14 cellular contexts compared by ENCODE assay signal in the genomic region with DNA sequence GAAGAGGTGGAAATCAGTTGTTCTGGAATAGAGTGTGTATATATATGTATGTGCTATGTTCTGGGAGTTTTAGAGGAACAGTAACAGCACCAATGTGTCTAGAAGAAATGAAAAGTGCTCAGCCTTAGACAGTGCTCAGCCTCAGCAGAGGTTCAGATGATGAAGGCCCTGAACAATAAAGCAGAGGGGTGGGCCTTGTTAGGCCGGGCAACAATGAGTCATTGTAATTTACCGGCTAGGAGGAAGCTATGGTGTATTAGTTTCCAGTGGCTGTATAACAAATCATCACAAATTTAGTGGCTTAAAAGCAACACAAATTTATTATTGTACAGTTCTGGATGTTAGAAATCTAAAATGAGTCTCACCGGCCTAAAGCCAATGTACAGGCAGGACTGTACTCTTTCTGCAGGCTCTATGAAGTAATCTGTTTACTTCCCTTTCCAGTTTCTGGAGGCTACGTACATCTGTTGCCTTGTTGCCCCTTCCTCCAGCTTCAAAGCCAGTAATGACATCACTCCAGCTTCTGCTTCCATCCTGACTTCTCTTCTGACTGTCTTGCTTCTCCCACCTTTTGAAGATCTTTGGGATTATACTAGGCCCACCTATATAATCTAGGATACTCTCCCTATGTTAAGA.
DNase-seq lines count a peak whose midpoint lies in the region; ATAC-seq and TF ChIP-seq lines count a peak whose summit lies in the region.
"Had no signal": no experiment of that assay in that cellular context is flagged by ENCODE, and none has a peak within 500 bp of the region (broad histone marks: within the 10 kb centered on the region; RNA-seq: fewer than 3 reads in every experiment).

No MANE protein-coding gene starts in this region.

- H3K79me2 ChIP-seq in HCT116 (ENCODE audit: insufficient read depth, low read length) (no peaks in the 10 kb centered on the region), PC-3 (ENCODE audit: low read length) (no peaks in the 10 kb centered on the region)

- H3K9me3 ChIP-seq in HCT116 (ENCODE audit: control insufficient read depth in 1 of 2, insufficient read depth in 1 of 2, low read depth in 1 of 2, low read length in 2 of 2) (no peaks in the 10 kb centered on the region), PC-3 (ENCODE audit: low read length) (no peaks in the 10 kb centered on the region), gastroesophageal sphincter (no peaks in the 10 kb centered on the region), sigmoid colon (no peaks in the 10 kb centered on the region)
- no peaks in the 10 kb centered on the region for H3K9me3 ChIP-seq in CD8-positive, alpha-beta memory T cell (ENCODE audit: low read length)
- no peaks in the 10 kb centered on the region for H3K9me3 ChIP-seq in CD4-positive, alpha-beta memory T cell (ENCODE audit: control insufficient read depth in 1 of 2, low read length in 2 of 2)
- H3K9me3 ChIP-seq: tibial nerve had no signal

- TF ChIP-seq CTCF in HCT116 (IDR thresholded peaks at IDR 0.05 in 2 of 3, conservative IDR thresholded peaks at IDR 0.05 in 1 of 3; ENCODE audit: borderline replicate concordance in 1 of 3, insufficient read depth in 1 of 3, low read depth in 2 of 3, low read length in 2 of 3) = no peak
- no peak for TF ChIP-seq CTCF in PC-3 (conservative IDR thresholded peaks at IDR 0.05; ENCODE audit: low read depth, low read length)
- TF ChIP-seq CTCF in gastroesophageal sphincter (IDR thresholded peaks at IDR 0.05) = no peak
- no peak for TF ChIP-seq CTCF in sigmoid colon (IDR thresholded peaks at IDR 0.05)

- no peaks in the 10 kb centered on the region for H3K36me3 Mint-ChIP-seq in CD8-positive, alpha-beta memory T cell
- no peaks in the 10 kb centered on the region for H3K36me3 Mint-ChIP-seq in CD4-positive, alpha-beta memory T cell
- H3K36me3 Mint-ChIP-seq: neural progenitor cell had no signal

- H3K9me2 ChIP-seq in HCT116 (ENCODE audit: insufficient read depth) (no peaks in the 10 kb centered on the region), PC-3 (replicated peaks; ENCODE audit: low read length) (no peaks in the 10 kb centered on the region)

- whole genome bisulfite sequencing in gastroesophageal sphincter (ENCODE audit: low coverage in 1 of 2), 2 donors = 55 to 63% methylated on average over 4 of the region's 4 CpGs
- 43 to 54% methylated on average over 4 of the region's 4 CpGs for WGBS in sigmoid colon, 2 donors

- no peak for TF ChIP-seq POLR2A in HCT116 (IDR thresholded peaks at IDR 0.05; ENCODE audit: borderline replicate concordance, extremely low read depth, insufficient read depth, insufficient read length)
- TF ChIP-seq POLR2A in gastroesophageal sphincter (IDR thresholded peaks at IDR 0.05) = no peak
- TF ChIP-seq POLR2A in sigmoid colon (IDR thresholded peaks at IDR 0.05) = no peak

- no peak overlapping the region for H3K27ac ChIP-seq in HCT116 (ENCODE audit: low read depth, low read length)
- no peak overlapping the region for H3K27ac ChIP-seq in PC-3 (ENCODE audit: low read length)
- H3K27ac ChIP-seq in gastroesophageal sphincter = peak overlapping the region in 1 of 4 donors; percentile 16
- peak overlapping the region in 3 of 4 donors; percentile 19 to 41 (median 30) for H3K27ac ChIP-seq in sigmoid colon
- no peak overlapping the region for H3K27ac ChIP-seq in CD8-positive, alpha-beta memory T cell (ENCODE audit: low read depth, low read length)
- no peak overlapping the region for H3K27ac ChIP-seq in CD4-positive, alpha-beta memory T cell (ENCODE audit: low read depth, low read length)
- H3K27ac ChIP-seq: neural progenitor cell, tibial nerve had no signal

- TF ChIP-seq EP300 in gastroesophageal sphincter (IDR thresholded peaks at IDR 0.05) (no peak), sigmoid colon (IDR thresholded peaks at IDR 0.05) (no peak)

- RAD21 ChIA-PET in HCT116 (lab: Charles Lee; ENCODE audit: low non-redundant PET in 1 of 2, low total read pairs in 2 of 2, uncharacterized antibody in 2 of 2, unreplicated experiment in 2 of 2) = no interaction called here

- H4K20me1 ChIP-seq in HCT116 (ENCODE audit: insufficient read depth) (no peaks in the 10 kb centered on the region), PC-3 (ENCODE audit: low read length) (no peaks in the 10 kb centered on the region)

- no peaks in the 10 kb centered on the region for H3K4me1 Mint-ChIP-seq in CD8-positive, alpha-beta memory T cell
- no peaks in the 10 kb centered on the region for H3K4me1 Mint-ChIP-seq in CD4-positive, alpha-beta memory T cell
- H3K4me1 Mint-ChIP-seq: neural progenitor cell had no signal

- H3K27ac Mint-ChIP-seq in CD8-positive, alpha-beta memory T cell = no peak overlapping the region
- H3K27ac Mint-ChIP-seq in CD4-positive, alpha-beta memory T cell = no peak overlapping the region
- H3K27ac Mint-ChIP-seq: activated B cell treated with CpG ODN at 0.5 μM for 24 hours, neural progenitor cell had no signal

- H3K4me3 ChIP-seq in HCT116 (replicated peaks in 1 of 2; ENCODE audit: low read depth in 1 of 2, low read length in 2 of 2) (no peak overlapping the region), PC-3 (ENCODE audit: low read length) (no peak overlapping the region), gastroesophageal sphincter (no peak overlapping the region), sigmoid colon (no peak overlapping the region)
- no peak overlapping the region for H3K4me3 ChIP-seq in CD8-positive, alpha-beta memory T cell (ENCODE audit: low read length)
- H3K4me3 ChIP-seq in CD4-positive, alpha-beta memory T cell (ENCODE audit: low read length in 2 of 2) = no peak overlapping the region
- H3K4me3 ChIP-seq: coronary artery, neural progenitor cell, tibial nerve had no signal

- no peak overlapping the region for H3K4me2 ChIP-seq in HCT116 (ENCODE audit: low read length)
- no peak overlapping the region for H3K4me2 ChIP-seq in PC-3 (ENCODE audit: low read length)
- H3K4me2 ChIP-seq: neural progenitor cell had no signal

- no TSS peak for BruUV-seq in HCT116 (replicated peaks; lab: Mats Ljungman, UMichigan)
- BruUV-seq in PC-3 (replicated peaks; lab: Mats Ljungman, UMichigan) = no TSS peak

- H3K9ac ChIP-seq in HCT116 (ENCODE audit: low read length) = no peak overlapping the region
- no peak overlapping the region for H3K9ac ChIP-seq in PC-3 (ENCODE audit: low read length)
- H3K9ac ChIP-seq: neural progenitor cell had no signal

- H3K27me3 Mint-ChIP-seq in CD8-positive, alpha-beta memory T cell = peaks cover 7 to 54% of the 10 kb centered on the region in 2 donors
- H3K27me3 Mint-ChIP-seq in CD4-positive, alpha-beta memory T cell = peaks cover 15 to 17% of the 10 kb centered on the region in 2 donors

- POLR2A ChIA-PET in HCT116 (lab: Charles Lee) (no interaction called here), PC-3 (lab: Charles Lee; ENCODE audit: unreplicated experiment) (no interaction called here)
- POLR2A ChIA-PET in CD8-positive, alpha-beta memory T cell (lab: Charles Lee) = no interaction called here
- POLR2A ChIA-PET in CD4-positive, alpha-beta memory T cell (lab: Charles Lee; ENCODE audit: partially characterized antibody) = no interaction called here

- H2AFZ ChIP-seq in HCT116 (ENCODE audit: low read depth, low read length, poor library complexity, severe bottlenecking) = peak overlapping the region; percentile 36
- H2AFZ ChIP-seq in PC-3 (ENCODE audit: low read length) = no peak overlapping the region
- H2AFZ ChIP-seq: neural progenitor cell had no signal

- no peak overlapping the region for H3K4me3 Mint-ChIP-seq in CD8-positive, alpha-beta memory T cell
- no peak overlapping the region for H3K4me3 Mint-ChIP-seq in CD4-positive, alpha-beta memory T cell
- H3K4me3 Mint-ChIP-seq: activated B cell treated with CpG ODN at 0.5 μM for 24 hours, neural progenitor cell had no signal

- H3F3A ChIP-seq in PC-3 (ENCODE audit: low read length, unreplicated experiment) = no peaks in the 10 kb centered on the region

- no peak for TF ChIP-seq RAD21 in HCT116 (IDR thresholded peaks at IDR 0.05; ENCODE audit: low read depth)

- DNase-seq in HCT116 (ENCODE audit: low read depth, low spot score) (no peak), PC-3 (peak; percentile 20), sigmoid colon (no peak)
- no peak for DNase-seq in CD8-positive, alpha-beta memory T cell
- DNase-seq in CD4-positive, alpha-beta memory T cell = no peak
- DNase-seq: activated B cell treated with CpG ODN at 0.5 μM for 24 hours, EL, H7, NCI-H1092 treated with DMSO at 0.1 percent for 48 hours had no signal

- intact Hi-C loops in HCT116 (cut with micrococcal nuclease) = no loop called here
- intact Hi-C loops in PC-3 (cut with micrococcal nuclease) = no loop called here
- intact Hi-C loops in sigmoid colon (cut with DNase I) = no loop called here
- intact Hi-C loops in CD4-positive, alpha-beta memory T cell (cut with micrococcal nuclease) = no loop called here

- peaks cover 0 to 18% of the 10 kb centered on the region in 2 experiments; a peak in 2 of 4 replicates for H3K4me1 ChIP-seq in HCT116 (ENCODE audit: control insufficient read depth in 1 of 2, insufficient read depth in 2 of 2, low read length in 2 of 2)
- H3K4me1 ChIP-seq in PC-3 (ENCODE audit: insufficient read depth, low read length) = no peaks in the 10 kb centered on the region
- H3K4me1 ChIP-seq in gastroesophageal sphincter = no peaks in the 10 kb centered on the region
- H3K4me1 ChIP-seq in sigmoid colon = no peaks in the 10 kb centered on the region
- H3K4me1 ChIP-seq in CD8-positive, alpha-beta memory T cell (ENCODE audit: insufficient read depth, low read length) = no peaks in the 10 kb centered on the region
- H3K4me1 ChIP-seq in CD4-positive, alpha-beta memory T cell (ENCODE audit: insufficient read depth, low read length) = no peaks in the 10 kb centered on the region
- H3K4me1 ChIP-seq: neural progenitor cell, tibial nerve had no signal

- H3K9me3 Mint-ChIP-seq in CD8-positive, alpha-beta memory T cell = no peaks in the 10 kb centered on the region
- H3K9me3 Mint-ChIP-seq in CD4-positive, alpha-beta memory T cell = no peaks in the 10 kb centered on the region
- H3K9me3 Mint-ChIP-seq: activated B cell treated with CpG ODN at 0.5 μM for 24 hours, neural progenitor cell had no signal

- H3K36me3 ChIP-seq in HCT116 (ENCODE audit: control insufficient read depth in 1 of 2, insufficient read depth in 2 of 2, low read length in 2 of 2) = no peaks in the 10 kb centered on the region
- H3K36me3 ChIP-seq in PC-3 (ENCODE audit: low read depth, low read length) = no peaks in the 10 kb centered on the region
- no peaks in the 10 kb centered on the region for H3K36me3 ChIP-seq in gastroesophageal sphincter
- no peaks in the 10 kb centered on the region for H3K36me3 ChIP-seq in sigmoid colon
- no peaks in the 10 kb centered on the region for H3K36me3 ChIP-seq in CD8-positive, alpha-beta memory T cell (ENCODE audit: insufficient read depth, low read length)
- no peaks in the 10 kb centered on the region for H3K36me3 ChIP-seq in CD4-positive, alpha-beta memory T cell (ENCODE audit: insufficient read depth, low read length)
- H3K36me3 ChIP-seq: neural progenitor cell, tibial nerve had no signal

- ATAC-seq in HCT116 (no peak), PC-3 (peak; percentile 43; the same call in 1 of the 2 replicates), gastroesophageal sphincter (peak; percentile 59), GM21381 (IDR thresholded peaks at IDR 0.05; ENCODE audit: unreplicated experiment) (no peak)

- CTCF ChIA-PET in HCT116 (lab: Charles Lee) = no interaction called here
- CTCF ChIA-PET in PC-3 (lab: Charles Lee) = no interaction called here
- CTCF ChIA-PET in CD8-positive, alpha-beta memory T cell (lab: Charles Lee) = no interaction called here
- CTCF ChIA-PET in CD4-positive, alpha-beta memory T cell (lab: Charles Lee; ENCODE audit: partially characterized antibody) = no interaction called here

- H3K27me3 ChIP-seq in HCT116 (ENCODE audit: insufficient read depth, low read length) (no peaks in the 10 kb centered on the region), PC-3 (ENCODE audit: low read length) (no peaks in the 10 kb centered on the region), gastroesophageal sphincter (no peaks in the 10 kb centered on the region), sigmoid colon (no peaks in the 10 kb centered on the region)
- H3K27me3 ChIP-seq in CD8-positive, alpha-beta memory T cell (ENCODE audit: insufficient read depth, low read length, poor library complexity, severe bottlenecking) = no peaks in the 10 kb centered on the region
- no peaks in the 10 kb centered on the region for H3K27me3 ChIP-seq in CD4-positive, alpha-beta memory T cell (ENCODE audit: insufficient read depth, low read length)
- H3K27me3 ChIP-seq: neural progenitor cell, tibial nerve had no signal

Comparison
In these comparisons a context has a peak if more than half of its experiments do, and no peak if none do; other contexts are left out.
1. ATAC-seq: peak in PC-3 (single experiment) and gastroesophageal sphincter (single experiment); none in HCT116 (single experiment) and GM21381 (single experiment).
2. H3K27ac ChIP-seq: peak in sigmoid colon (3 of 4); none in HCT116 (single experiment), PC-3 (single experiment), CD8-positive, alpha-beta memory T cell (single experiment) and CD4-positive, alpha-beta memory T cell (single experiment).